1 cellular context compared by ENCODE assay signal in genomic region chr11:9573775-9574555, GRCh38.
TF ChIP-seq lines count a peak whose summit lies in the region.

No MANE protein-coding gene starts in this region.

TF ChIP-seq in GM12878, 131 proteins besides CTCF, POLR2A, EP300 and RAD21 (continued from another document):
- TF ChIP-seq, protein P1, sequence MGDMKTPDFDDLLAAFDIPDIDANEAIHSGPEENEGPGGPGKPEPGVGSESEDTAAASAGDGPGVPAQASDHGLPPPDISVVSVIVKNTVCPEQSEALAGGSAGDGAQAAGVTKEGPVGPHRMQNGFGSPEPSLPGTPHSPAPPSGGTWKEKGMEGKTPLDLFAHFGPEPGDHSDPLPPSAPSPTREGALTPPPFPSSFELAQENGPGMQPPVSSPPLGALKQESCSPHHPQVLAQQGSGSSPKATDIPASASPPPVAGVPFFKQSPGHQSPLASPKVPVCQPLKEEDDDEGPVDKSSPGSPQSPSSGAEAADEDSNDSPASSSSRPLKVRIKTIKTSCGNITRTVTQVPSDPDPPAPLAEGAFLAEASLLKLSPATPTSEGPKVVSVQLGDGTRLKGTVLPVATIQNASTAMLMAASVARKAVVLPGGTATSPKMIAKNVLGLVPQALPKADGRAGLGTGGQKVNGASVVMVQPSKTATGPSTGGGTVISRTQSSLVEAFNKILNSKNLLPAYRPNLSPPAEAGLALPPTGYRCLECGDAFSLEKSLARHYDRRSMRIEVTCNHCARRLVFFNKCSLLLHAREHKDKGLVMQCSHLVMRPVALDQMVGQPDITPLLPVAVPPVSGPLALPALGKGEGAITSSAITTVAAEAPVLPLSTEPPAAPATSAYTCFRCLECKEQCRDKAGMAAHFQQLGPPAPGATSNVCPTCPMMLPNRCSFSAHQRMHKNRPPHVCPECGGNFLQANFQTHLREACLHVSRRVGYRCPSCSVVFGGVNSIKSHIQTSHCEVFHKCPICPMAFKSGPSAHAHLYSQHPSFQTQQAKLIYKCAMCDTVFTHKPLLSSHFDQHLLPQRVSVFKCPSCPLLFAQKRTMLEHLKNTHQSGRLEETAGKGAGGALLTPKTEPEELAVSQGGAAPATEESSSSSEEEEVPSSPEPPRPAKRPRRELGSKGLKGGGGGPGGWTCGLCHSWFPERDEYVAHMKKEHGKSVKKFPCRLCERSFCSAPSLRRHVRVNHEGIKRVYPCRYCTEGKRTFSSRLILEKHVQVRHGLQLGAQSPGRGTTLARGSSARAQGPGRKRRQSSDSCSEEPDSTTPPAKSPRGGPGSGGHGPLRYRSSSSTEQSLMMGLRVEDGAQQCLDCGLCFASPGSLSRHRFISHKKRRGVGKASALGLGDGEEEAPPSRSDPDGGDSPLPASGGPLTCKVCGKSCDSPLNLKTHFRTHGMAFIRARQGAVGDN (IDR thresholded peaks at IDR 0.05), result peak; percentile 48
- TF ChIP-seq BCL11A (IDR thresholded peaks at IDR 0.05; ENCODE audit: low read depth, low read length) (no peak), CREB1 (IDR thresholded peaks at IDR 0.05; ENCODE audit: low read depth) (no peak), EED (IDR thresholded peaks at IDR 0.05; ENCODE audit: low read depth) (no peak), IKZF1 (conservative IDR thresholded peaks at IDR 0.05) (peak; percentile 23), ZNF592 (IDR thresholded peaks at IDR 0.05) (no peak), ZNF24 (IDR thresholded peaks at IDR 0.05) (no peak), SMAD5 (IDR thresholded peaks at IDR 0.05; ENCODE audit: low read depth) (no peak), FOS (IDR thresholded peaks at IDR 0.05; ENCODE audit: borderline replicate concordance, extremely low read depth, insufficient read length) (no peak), JUND (IDR thresholded peaks at IDR 0.05; ENCODE audit: low read depth, low read length) (no peak), TCF7 (IDR thresholded peaks at IDR 0.05; ENCODE audit: borderline replicate concordance) (no peak), RUNX3 (IDR thresholded peaks at IDR 0.05; ENCODE audit: low read length) (no peak), MEF2A (IDR thresholded peaks at IDR 0.05; ENCODE audit: insufficient read depth, low read depth, low read length) (no peak), STAT1 (conservative IDR thresholded peaks at IDR 0.05) (no peak), SUZ12 (IDR thresholded peaks at IDR 0.05; ENCODE audit: unreplicated experiment) (no peak), NR2C1 (IDR thresholded peaks at IDR 0.05) (no peak), ZNF384 (IDR thresholded peaks at IDR 0.05; ENCODE audit: borderline replicate concordance, low read depth, low read length) (no peak), RAD51 (IDR thresholded peaks at IDR 0.05) (no peak), POLR2AphosphoS2 (IDR thresholded peaks at IDR 0.05; ENCODE audit: low read depth, low read length) (no peak), BMI1 (IDR thresholded peaks at IDR 0.05; ENCODE audit: borderline replicate concordance) (no peak), PML (IDR thresholded peaks at IDR 0.05; ENCODE audit: low read length) (no peak)
- TF ChIP-seq, protein P2, sequence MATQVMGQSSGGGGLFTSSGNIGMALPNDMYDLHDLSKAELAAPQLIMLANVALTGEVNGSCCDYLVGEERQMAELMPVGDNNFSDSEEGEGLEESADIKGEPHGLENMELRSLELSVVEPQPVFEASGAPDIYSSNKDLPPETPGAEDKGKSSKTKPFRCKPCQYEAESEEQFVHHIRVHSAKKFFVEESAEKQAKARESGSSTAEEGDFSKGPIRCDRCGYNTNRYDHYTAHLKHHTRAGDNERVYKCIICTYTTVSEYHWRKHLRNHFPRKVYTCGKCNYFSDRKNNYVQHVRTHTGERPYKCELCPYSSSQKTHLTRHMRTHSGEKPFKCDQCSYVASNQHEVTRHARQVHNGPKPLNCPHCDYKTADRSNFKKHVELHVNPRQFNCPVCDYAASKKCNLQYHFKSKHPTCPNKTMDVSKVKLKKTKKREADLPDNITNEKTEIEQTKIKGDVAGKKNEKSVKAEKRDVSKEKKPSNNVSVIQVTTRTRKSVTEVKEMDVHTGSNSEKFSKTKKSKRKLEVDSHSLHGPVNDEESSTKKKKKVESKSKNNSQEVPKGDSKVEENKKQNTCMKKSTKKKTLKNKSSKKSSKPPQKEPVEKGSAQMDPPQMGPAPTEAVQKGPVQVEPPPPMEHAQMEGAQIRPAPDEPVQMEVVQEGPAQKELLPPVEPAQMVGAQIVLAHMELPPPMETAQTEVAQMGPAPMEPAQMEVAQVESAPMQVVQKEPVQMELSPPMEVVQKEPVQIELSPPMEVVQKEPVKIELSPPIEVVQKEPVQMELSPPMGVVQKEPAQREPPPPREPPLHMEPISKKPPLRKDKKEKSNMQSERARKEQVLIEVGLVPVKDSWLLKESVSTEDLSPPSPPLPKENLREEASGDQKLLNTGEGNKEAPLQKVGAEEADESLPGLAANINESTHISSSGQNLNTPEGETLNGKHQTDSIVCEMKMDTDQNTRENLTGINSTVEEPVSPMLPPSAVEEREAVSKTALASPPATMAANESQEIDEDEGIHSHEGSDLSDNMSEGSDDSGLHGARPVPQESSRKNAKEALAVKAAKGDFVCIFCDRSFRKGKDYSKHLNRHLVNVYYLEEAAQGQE (IDR thresholded peaks at IDR 0.05; ENCODE audit: low read depth, low read length), result no peak
TF ChIP-seq in GM12878: peak in this region for 15.
